7 cellular contexts compared by ENCODE assay signal in the genomic region with DNA sequence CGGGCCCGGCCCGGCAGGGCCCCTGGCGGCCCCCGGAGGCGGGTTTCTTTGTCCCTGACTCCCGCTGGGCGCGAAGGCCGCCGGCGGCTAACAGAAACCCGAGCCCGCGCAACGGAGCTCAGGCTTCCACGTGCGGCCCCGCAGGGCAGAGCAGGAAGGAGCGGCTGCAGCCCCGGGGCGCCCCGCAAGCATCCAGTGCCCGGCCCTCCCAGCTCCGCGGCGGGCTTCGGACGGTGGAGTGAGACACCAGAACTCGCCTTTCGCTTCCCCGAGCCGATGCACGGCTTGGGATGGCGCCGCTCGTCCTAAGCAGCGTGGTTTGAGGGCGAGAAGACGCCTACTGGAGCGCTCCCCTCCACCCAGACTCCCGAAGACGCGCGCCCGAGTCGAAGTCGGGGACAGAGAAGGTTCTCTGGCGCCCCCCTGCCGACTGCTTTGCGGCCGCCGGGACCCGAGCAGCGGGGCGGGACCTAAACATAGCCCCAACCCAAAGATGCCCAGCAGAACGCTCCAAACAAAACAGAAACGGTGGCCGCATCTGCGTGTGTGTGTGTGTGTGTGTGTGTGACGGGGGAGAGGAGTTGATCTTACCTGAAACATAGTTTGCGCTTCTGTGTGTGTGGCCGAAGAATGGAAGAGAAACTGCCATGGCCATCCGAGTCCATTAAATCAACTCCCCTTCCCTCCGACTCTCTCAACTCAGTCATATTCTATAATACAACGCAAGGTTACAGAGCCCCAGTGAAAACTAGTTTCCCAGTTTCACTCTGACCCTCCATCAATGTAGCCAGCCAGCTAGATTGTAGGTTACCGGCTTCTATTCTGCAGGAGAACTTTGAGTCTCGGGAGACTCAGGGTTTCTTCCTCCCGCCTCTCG. TPM values are rescaled to one million over a fixed set of nuclear protein-coding genes. Genes with fewer than 3 reads are reported as not detected.
DNase-seq lines count a peak whose midpoint lies in the region; ATAC-seq, FAIRE-seq and TF ChIP-seq lines count a peak whose summit lies in the region.

No MANE protein-coding gene starts in this region.

- H3K4me1 ChIP-seq in lung (ENCODE audit: control insufficient read depth in 2 of 2, insufficient read depth in 2 of 2, low read length in 2 of 2), result peaks cover 0 to 20% of the 10 kb centered on the region in 2 donors

- TF ChIP-seq CTCF in dorsolateral prefrontal cortex (IDR thresholded peaks at IDR 0.05 in 54 of 56, conservative IDR thresholded peaks at IDR 0.05 in 2 of 56; ENCODE audit: low read depth in 1 of 56, partially characterized antibody in 56 of 56), result peak in 18 of 56 donors; percentile 9 to 35 (median 16)
- peak; percentile 10 for TF ChIP-seq CTCF in lung (IDR thresholded peaks at IDR 0.05; ENCODE audit: control extremely low read depth, extremely low read depth)

- no peaks in the 10 kb centered on the region for H3K36me3 ChIP-seq in lung (ENCODE audit: control insufficient read depth in 2 of 2, insufficient read depth in 2 of 2, low read length in 2 of 2)

- peak; percentile 13 for FAIRE-seq in GM12891 (lab: Jason Lieb, UNC)

- 0% methylated on average over 58 to 70 of the region's 70 CpGs for WGBS in lung, 2 donors

- TF ChIP-seq POLR2A in GM12891 (IDR thresholded peaks at IDR 0.05; ENCODE audit: low read depth, low read length), result no peak

- H3K9me3 ChIP-seq in lung (ENCODE audit: control insufficient read depth in 2 of 2, insufficient read depth in 1 of 2, low read length in 1 of 2), result no peaks in the 10 kb centered on the region

- peak overlapping the region in 12 of 59 donors; percentile 40 to 69 (median 48) for H3K27ac ChIP-seq in dorsolateral prefrontal cortex
- H3K27ac ChIP-seq in lung (ENCODE audit: low read depth in 1 of 2, low read length in 1 of 2), result peak overlapping the region in 1 of 2 donors; percentile 49

- H3K27me3 ChIP-seq in dorsolateral prefrontal cortex, result peaks cover 0 to 19% (median 0%) of the 10 kb centered on the region in 45 donors
- no peaks in the 10 kb centered on the region for H3K27me3 ChIP-seq in lung (ENCODE audit: control insufficient read depth, insufficient read depth)

- ATAC-seq in HG02571 (IDR thresholded peaks at IDR 0.05; ENCODE audit: unreplicated experiment), result peak; percentile 1
- ATAC-seq in lung (ENCODE audit: insufficient read depth, low FRiP score), result peak; percentile 15

- peak overlapping the region; percentile 52 to 90 (median 74) for H3K4me3 ChIP-seq in dorsolateral prefrontal cortex
- peak overlapping the region; percentile 42 for H3K4me3 ChIP-seq in lung

- peak; percentile 50 for DNase-seq in GM12891 (ENCODE audit: insufficient read length, low spot score)
- DNase-seq in NCI-H1092 treated with DMSO at 0.1 percent for 48 hours (lab: John Stamatoyannopoulos, UW), result peak; percentile 80
- DNase-seq in activated CD4-positive, alpha-beta T cell treated with anti-CD3 and anti-CD28 coated beads for 4 hours, result peak; percentile 65 to 68
- peak in 6 of 10 donors; percentile 54 to 74 (median 66) for DNase-seq in dorsolateral prefrontal cortex
- no peak for DNase-seq in lung (ENCODE audit: low spot score)
- DNase-seq in stimulated activated CD8-positive, alpha-beta memory T cell treated with anti-CD3 and anti-CD28 coated beads, Interleukin-4, amount 100 ng/mL, for 48 hours, result peak; percentile 75

- intact Hi-C loops in dorsolateral prefrontal cortex (cut with DNase I), result loop anchor here in 1 of 2 donors (5.0 kb wide), 1 partner anchor 607 kb away; no protein-coding TSS in a partner anchor

TF ChIP-seq in GM12891, 5 proteins besides CTCF, POLR2A, EP300 and RAD21:
- TF ChIP-seq TAF1 (IDR thresholded peaks at IDR 0.05; ENCODE audit: low read depth, low read length) (no peak), PAX5 (IDR thresholded peaks at IDR 0.05; ENCODE audit: insufficient read depth, low read length, severe bottlenecking) (no peak), POU2F2 (IDR thresholded peaks at IDR 0.05; ENCODE audit: low read depth, low read length) (no peak), SPI1 (IDR thresholded peaks at IDR 0.05; ENCODE audit: low read depth, low read length) (no peak), POLR2AphosphoS5 (IDR thresholded peaks at IDR 0.05; ENCODE audit: low read depth, low read length) (no peak)
TF ChIP-seq in GM12891: peak in this region for 0.

RNA-seq across cellular contexts. Expression of a gene that starts 0.6 kb away (rescaled TPM):
- polyA plus RNA-seq in GM12891 (2012; ENCODE audit: low read depth, missing spikeins), result not detected
- total RNA-seq in dorsolateral prefrontal cortex, result 10 to 100 TPM in 99 of 120 experiments, 1 to 10 TPM in 21; 4.4 to 25.3 (median 14.5) TPM
- total RNA-seq in lung, result 1 to 10 TPM; 1.3 to 1.4 TPM
- 1 to 10 TPM in 1 of 2 donors, under 1 TPM in 1; 0.05 to 1.7 TPM for polyA plus RNA-seq in lung
